8 cellular contexts compared by ENCODE assay signal in genomic region chr1:91523462-91523861, GRCh38.
DNase-seq lines count a peak whose midpoint lies in the region; ATAC-seq and TF ChIP-seq lines count a peak whose summit lies in the region.

No MANE protein-coding gene starts in this region.

- DNase-seq in glomerular visceral epithelial cell (ENCODE audit: extremely low spot score) (peak; percentile 56), T1000 (lab: John Stamatoyannopoulos, UW) (no peak), SIG-M5 treated with dmso at 0.1 percent for 504 hours (lab: John Stamatoyannopoulos, UW; ENCODE audit: unreplicated experiment) (no peak), T-helper 9 cell (no peak)
- DNase-seq in effector CD8-positive, alpha-beta T cell (lab: John Stamatoyannopoulos, UW), result no peak

- no peak for TF ChIP-seq POLR2A in GM18505 (IDR thresholded peaks at IDR 0.05; ENCODE audit: borderline replicate concordance, extremely low read depth, insufficient read depth, insufficient read length)

- ATAC-seq in GM18505 (IDR thresholded peaks at IDR 0.05; ENCODE audit: unreplicated experiment), result peak; percentile 93
- ATAC-seq in GM21381 (IDR thresholded peaks at IDR 0.05; ENCODE audit: unreplicated experiment), result peak; percentile 99
- peak; percentile 97 for ATAC-seq in HG03342 (IDR thresholded peaks at IDR 0.05; ENCODE audit: unreplicated experiment)
